ENCODE assay signal across 10 cellular contexts in genomic region chr3:66450389-66451022, GRCh38. TPM values are rescaled to one million over a fixed set of nuclear protein-coding genes. Genes with fewer than 3 reads are reported as not detected.
DNase-seq lines count a peak whose midpoint lies in the region; ATAC-seq and TF ChIP-seq lines count a peak whose summit lies in the region.
"Had no signal": no experiment of that assay in that cellular context is flagged by ENCODE, and none has a peak within 500 bp of the region (broad histone marks: within the 10 kb centered on the region; RNA-seq: fewer than 3 reads in every experiment).

No MANE protein-coding gene starts in this region.

- no peak overlapping the region for H3K4ac ChIP-seq in mesendoderm (ENCODE audit: low read depth, low read length)

- DNase-seq in NCI-H1105 treated with DMSO at 0.1 percent for 48 hours (lab: John Stamatoyannopoulos, UW) = peak; percentile 15
- DNase-seq in NCI-H1105 (lab: John Stamatoyannopoulos, UW) = no peak
- peak; percentile 53 to 77 for DNase-seq in dermis microvascular lymphatic vessel endothelial cell (ENCODE audit: low read depth in 2 of 2)
- DNase-seq in mesendoderm = no peak
- DNase-seq in aorta = peak in 1 of 2 donors; percentile 64
- no peak for DNase-seq in OCI-LY7 (ENCODE audit: low spot score)
- DNase-seq: activated CD4-positive, CD25-positive, alpha-beta regulatory T cell had no signal

- CTCF ChIA-PET in OCI-LY7 (lab: Charles Lee; ENCODE audit: unreplicated experiment) = interaction anchor here (0.6 kb wide), 1 partner anchor 45 kb away, joined by 3 read pairs; no protein-coding TSS in a partner anchor

- H3K4me1 ChIP-seq in mesendoderm (ENCODE audit: control insufficient read depth, low read depth, low read length) (peaks cover 20% of the 10 kb centered on the region), aorta (ENCODE audit: control insufficient read depth in 1 of 2, insufficient read depth in 2 of 2, low read length in 2 of 2) (peaks cover 11 to 12% of the 10 kb centered on the region in 2 donors), OCI-LY7 (ENCODE audit: insufficient read depth, low read length, poor library complexity, severe bottlenecking) (no peaks in the 10 kb centered on the region)
- H3K4me1 ChIP-seq: A549 had no signal

- TF ChIP-seq CTCF in OCI-LY7 (conservative IDR thresholded peaks at IDR 0.05; ENCODE audit: low read length) = no peak

- ATAC-seq in aorta (ENCODE audit: low FRiP score) (peak; percentile 70), GM19452 (IDR thresholded peaks at IDR 0.05; ENCODE audit: unreplicated experiment) (no peak), GM19397 (IDR thresholded peaks at IDR 0.05; ENCODE audit: unreplicated experiment) (no peak)
- ATAC-seq: A549 had no signal

- H3K23ac ChIP-seq in mesendoderm (ENCODE audit: low read length) = no peak overlapping the region

- no TSS peak for BruUV-seq in OCI-LY7 (replicated peaks; lab: Mats Ljungman, UMichigan)

- no CpG with 5 or more reads among the region's 4 CpGs for WGBS in mesendoderm (ENCODE audit: extremely low coverage, insufficient coverage, low lambda C conversion rate)
- WGBS in aorta, 2 donors = 6 to 10% methylated on average over 4 of the region's 4 CpGs

- POLR2A ChIA-PET in OCI-LY7 (lab: Charles Lee) = interaction anchor here (0.8 to 2.5 kb wide), 4 partner anchors 10 to 33 kb away, joined by 3 to 13 read pairs (median 4); no protein-coding TSS in a partner anchor

- H4K20me1 ChIP-seq in OCI-LY7 (ENCODE audit: insufficient read depth, low read length) = peaks cover 26% of the 10 kb centered on the region; the same call in 1 of the 2 replicates

- H2BK15ac ChIP-seq in mesendoderm (replicated peaks; ENCODE audit: low read depth) = no peak overlapping the region

- peak overlapping the region; percentile 9 for H3K56ac ChIP-seq in mesendoderm (ENCODE audit: low read length)

- H3K4me2 ChIP-seq in mesendoderm (ENCODE audit: low read length) (no peak overlapping the region), OCI-LY7 (ENCODE audit: low read length) (no peak overlapping the region)
- H3K4me2 ChIP-seq: A549 had no signal

- no peak overlapping the region for H3K9ac ChIP-seq in mesendoderm (ENCODE audit: low read length)

- H3K18ac ChIP-seq in mesendoderm (ENCODE audit: low read length) = no peak overlapping the region

- H3K4me3 ChIP-seq in mesendoderm (ENCODE audit: low read length) (no peak overlapping the region), aorta (ENCODE audit: low read length in 2 of 2) (no peak overlapping the region), OCI-LY7 (ENCODE audit: low read depth, low read length, poor library complexity, severe bottlenecking) (no peak overlapping the region)
- H3K4me3 ChIP-seq: A549 had no signal

- peak overlapping the region; percentile 14 for H2BK5ac ChIP-seq in mesendoderm (ENCODE audit: low read length)

- H3K36me3 ChIP-seq in mesendoderm (ENCODE audit: control insufficient read depth, insufficient read depth, low read length) (peaks cover 2% of the 10 kb centered on the region), aorta (ENCODE audit: control insufficient read depth in 1 of 2, insufficient read depth in 2 of 2, low read length in 1 of 2) (no peaks in the 10 kb centered on the region), OCI-LY7 (ENCODE audit: insufficient read depth, low read length) (peaks cover 99% of the 10 kb centered on the region)

- intact Hi-C loops in aorta (cut with DNase I) = loop anchor here in 1 of 2 donors (5.0 kb wide), 2 partner anchors 33 to 37 kb away; no protein-coding TSS in a partner anchor
- intact Hi-C loops in OCI-LY7 (cut with micrococcal nuclease; ENCODE audit: unreplicated experiment) = no loop called here

- no peak overlapping the region for H4K8ac ChIP-seq in mesendoderm (ENCODE audit: low read depth, low read length)

- H2AFZ ChIP-seq in OCI-LY7 (ENCODE audit: low read length) = no peak overlapping the region

- H2AK5ac ChIP-seq in mesendoderm (ENCODE audit: low read length) = no peak overlapping the region

- no peak overlapping the region for H3K27ac ChIP-seq in mesendoderm (ENCODE audit: low read depth, low read length)
- peak overlapping the region in 1 of 2 donors; percentile 50 for H3K27ac ChIP-seq in aorta (ENCODE audit: low read depth in 1 of 2, low read length in 2 of 2)
- no peak overlapping the region for H3K27ac ChIP-seq in OCI-LY7 (ENCODE audit: low read depth, low read length, poor library complexity, severe bottlenecking)
- H3K27ac ChIP-seq: A549 had no signal

- no peaks in the 10 kb centered on the region for H3K9me3 ChIP-seq in aorta (ENCODE audit: control insufficient read depth, low read length)
- no peaks in the 10 kb centered on the region for H3K9me3 ChIP-seq in OCI-LY7 (ENCODE audit: low read length)
- H3K9me3 ChIP-seq: A549 had no signal

- H3K9me2 ChIP-seq in OCI-LY7 (ENCODE audit: insufficient read depth, low read length) = no peaks in the 10 kb centered on the region

- H3K27me3 ChIP-seq in mesendoderm (ENCODE audit: insufficient read depth, low read length, poor library complexity) (no peaks in the 10 kb centered on the region), aorta (ENCODE audit: control insufficient read depth in 1 of 2, insufficient read depth in 2 of 2, low read length in 1 of 2) (no peaks in the 10 kb centered on the region)

- peaks cover 8% of the 10 kb centered on the region for H3K79me1 ChIP-seq in mesendoderm (ENCODE audit: low read length)

- H4K5ac ChIP-seq in mesendoderm (ENCODE audit: low read length) = no peak overlapping the region

- H2BK120ac ChIP-seq in mesendoderm (ENCODE audit: low read depth, low read length) = no peak overlapping the region

- H3K79me2 ChIP-seq in mesendoderm (ENCODE audit: control insufficient read depth, insufficient read depth, low read length) (peaks cover 2% of the 10 kb centered on the region), OCI-LY7 (ENCODE audit: insufficient read depth, low read depth, low read length) (peaks cover 81% of the 10 kb centered on the region)

RNA-seq across cellular contexts. Expression of gene LRIG1, which starts 50.3 kb away (rescaled TPM):
- total RNA-seq in dermis microvascular lymphatic vessel endothelial cell (35.3 and 59.8 TPM in 2 replicates), aorta (100 to 1,000 TPM in 1 of 2 donors, 10 to 100 TPM in 1; 75.7 to 115 TPM), OCI-LY7 (2022) (84.2 and 113 TPM in 2 replicates)
- polyA plus RNA-seq in mesendoderm (2013, experiment 1 of 2) = 10.9 TPM
- polyA plus RNA-seq in mesendoderm (2013, experiment 2 of 2) = 12.6 TPM
- polyA plus RNA-seq in aorta = 10 to 100 TPM; 15.0 to 62.1 TPM
- total RNA-seq in OCI-LY7 (2014; rRNA removed; shearing (Covaris generic)) = 74.5 and 115 TPM in 2 replicates

Comparison
In these comparisons a context has a peak if more than half of its experiments do, and no peak if none do; other contexts are left out.
1. DNase-seq: peak in NCI-H1105 treated with DMSO at 0.1 percent for 48 hours (single experiment) and dermis microvascular lymphatic vessel endothelial cell (2 of 2); none in NCI-H1105 (single experiment), mesendoderm (single experiment) and OCI-LY7 (single experiment).